1 cellular context compared by ENCODE assay signal in the genomic region with DNA sequence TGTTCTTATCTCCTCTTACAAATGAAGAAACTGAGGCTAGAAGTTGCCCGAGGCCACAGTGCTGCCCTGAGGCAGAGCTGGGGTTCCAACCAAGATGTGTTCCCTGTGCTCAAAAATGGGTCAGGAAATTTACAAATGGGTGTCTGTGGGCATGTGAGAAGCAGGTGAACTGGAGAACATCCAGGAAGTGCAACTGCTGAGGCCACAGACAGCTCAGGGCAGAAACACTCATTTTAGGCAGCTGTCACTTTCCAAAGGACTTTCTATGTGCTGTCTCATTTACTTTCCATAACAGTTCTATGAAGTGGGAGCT.
TF ChIP-seq lines count a peak whose summit lies in the region.

No MANE protein-coding gene starts in this region.

TF ChIP-seq in GM12878, 131 proteins besides CTCF, POLR2A, EP300 and RAD21:
- TF ChIP-seq, protein P1, sequence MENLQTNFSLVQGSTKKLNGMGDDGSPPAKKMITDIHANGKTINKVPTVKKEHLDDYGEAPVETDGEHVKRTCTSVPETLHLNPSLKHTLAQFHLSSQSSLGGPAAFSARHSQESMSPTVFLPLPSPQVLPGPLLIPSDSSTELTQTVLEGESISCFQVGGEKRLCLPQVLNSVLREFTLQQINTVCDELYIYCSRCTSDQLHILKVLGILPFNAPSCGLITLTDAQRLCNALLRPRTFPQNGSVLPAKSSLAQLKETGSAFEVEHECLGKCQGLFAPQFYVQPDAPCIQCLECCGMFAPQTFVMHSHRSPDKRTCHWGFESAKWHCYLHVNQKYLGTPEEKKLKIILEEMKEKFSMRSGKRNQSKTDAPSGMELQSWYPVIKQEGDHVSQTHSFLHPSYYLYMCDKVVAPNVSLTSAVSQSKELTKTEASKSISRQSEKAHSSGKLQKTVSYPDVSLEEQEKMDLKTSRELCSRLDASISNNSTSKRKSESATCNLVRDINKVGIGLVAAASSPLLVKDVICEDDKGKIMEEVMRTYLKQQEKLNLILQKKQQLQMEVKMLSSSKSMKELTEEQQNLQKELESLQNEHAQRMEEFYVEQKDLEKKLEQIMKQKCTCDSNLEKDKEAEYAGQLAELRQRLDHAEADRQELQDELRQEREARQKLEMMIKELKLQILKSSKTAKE (IDR thresholded peaks at IDR 0.05; ENCODE audit: low read depth, poor library complexity, severe bottlenecking): no peak
